ENCODE assay signal across 34 cellular contexts in genomic region chr12:10381912-10382628, GRCh38. TPM values are rescaled to one million over a fixed set of nuclear protein-coding genes. Genes with fewer than 3 reads are reported as not detected.
A peak's percentile ranks its signal among the peaks of the same experiment; 100 is the strongest.
DNase-seq lines count a peak whose midpoint lies in the region; ATAC-seq, FAIRE-seq and TF ChIP-seq lines count a peak whose summit lies in the region.
"Had no signal": no experiment of that assay in that cellular context is flagged by ENCODE, and none has a peak within 500 bp of the region (broad histone marks: within the 10 kb centered on the region; RNA-seq: fewer than 3 reads in every experiment).

No MANE protein-coding gene starts in this region.

- CTCF ChIA-PET in activated CD8-positive, alpha-beta memory T cell treated with anti-CD3 and anti-CD28 coated beads, Interleukin-2, amount 10 ng/mL, durations not matched to agents 7 days and 5 days (lab: Charles Lee): interaction anchor here (1.3 to 2.6 kb wide), 3 partner anchors 10 to 71 kb away, joined by 3 to 8 read pairs (median 7); no protein-coding TSS in a partner anchor
- CTCF ChIA-PET in activated CD8-positive, alpha-beta T cell treated with anti-CD3 and anti-CD28 coated beads for 36 hours (lab: Charles Lee): interaction anchor here (1.1 to 1.9 kb wide), 2 partner anchors 16 to 179 kb away, joined by 4 to 5 read pairs; no protein-coding TSS in a partner anchor

- H3K4me3 Mint-ChIP-seq in activated CD8-positive, alpha-beta memory T cell treated with anti-CD3 and anti-CD28 coated beads, Interleukin-2, amount 10 ng/mL, durations not matched to agents 7 days and 5 days: peak overlapping the region; percentile 91
- H3K4me3 Mint-ChIP-seq in activated CD8-positive, alpha-beta T cell treated with anti-CD3 and anti-CD28 coated beads for 36 hours: peak overlapping the region; percentile 90
- H3K4me3 Mint-ChIP-seq: brain, nephron progenitor cell had no signal

- intact Hi-C loops in activated CD8-positive, alpha-beta T cell treated with anti-CD3 and anti-CD28 coated beads for 36 hours (cut with micrococcal nuclease): loop anchor here (10.0 kb wide), 1 partner anchor 707 kb away; no protein-coding TSS in a partner anchor
- intact Hi-C loops in kidney (cut with DNase I): no loop called here

- no peak overlapping the region for H3K4me3 ChIP-seq in kidney (ENCODE audit: low read length in 2 of 2)
- H3K4me3 ChIP-seq: ovary, tibial nerve had no signal

- no peak for FAIRE-seq in kidney (lab: Jason Lieb, UNC)
- FAIRE-seq: frontal cortex had no signal

- H3K9me3 ChIP-seq in kidney (ENCODE audit: control insufficient read depth in 1 of 2, low read length in 2 of 2): no peaks in the 10 kb centered on the region
- H3K9me3 ChIP-seq: ovary, Peyer's patch had no signal

- no peaks in the 10 kb centered on the region for H3K4me1 ChIP-seq in kidney (ENCODE audit: control insufficient read depth in 1 of 2, insufficient read depth in 1 of 2, low read depth in 1 of 2, low read length in 2 of 2)
- H3K4me1 ChIP-seq: heart right ventricle, Peyer's patch, tibial nerve had no signal

- POLR2A ChIA-PET in activated CD8-positive, alpha-beta T cell treated with anti-CD3 and anti-CD28 coated beads for 36 hours (lab: Charles Lee): interaction anchor here (0.9 to 1.9 kb wide), 6 partner anchors 13 to 625 kb away, joined by 3 to 10 read pairs (median 3); no protein-coding TSS in a partner anchor

- H3K27me3 Mint-ChIP-seq in activated CD8-positive, alpha-beta memory T cell treated with anti-CD3 and anti-CD28 coated beads, Interleukin-2, amount 10 ng/mL, durations not matched to agents 7 days and 5 days: no peaks in the 10 kb centered on the region
- H3K27me3 Mint-ChIP-seq in activated CD8-positive, alpha-beta T cell treated with anti-CD3 and anti-CD28 coated beads for 36 hours: no peaks in the 10 kb centered on the region

- H3K9ac ChIP-seq in kidney (ENCODE audit: low read length in 2 of 2): no peak overlapping the region

- no peaks in the 10 kb centered on the region for H3K36me3 ChIP-seq in kidney (ENCODE audit: control insufficient read depth in 1 of 2, insufficient read depth in 2 of 2, low read length in 2 of 2)
- H3K36me3 ChIP-seq: heart right ventricle, ovary, Peyer's patch had no signal

- peak; percentile 61 for DNase-seq in activated CD8-positive, alpha-beta memory T cell treated with anti-CD3 and anti-CD28 coated beads, Interleukin-2, amount 10 ng/mL, durations not matched to agents 7 days and 5 days
- no peak for DNase-seq in activated CD8-positive, alpha-beta memory T cell treated with anti-CD3 and anti-CD28 coated beads for 24 hours
- no peak for DNase-seq in activated CD8-positive, alpha-beta T cell treated with anti-CD3 and anti-CD28 coated beads for 36 hours
- peak; percentile 35 for DNase-seq in kidney
- peak; percentile 46 for DNase-seq in stimulated activated CD8-positive, alpha-beta memory T cell treated with anti-CD3 and anti-CD28 coated beads, Interleukin-4, amount 100 ng/mL, for 48 hours
- no peak for DNase-seq in NCI-H128 (lab: John Stamatoyannopoulos, UW; ENCODE audit: unreplicated experiment)
- no peak for DNase-seq in Kasumi-1 (lab: John Stamatoyannopoulos, UW)
- DNase-seq: activated CD4-positive, alpha-beta T cell treated with anti-CD3 and anti-CD28 coated beads, Interleukin-2, amount 50 U/mL, for 48 hours; activated CD4-positive, CD25-positive, alpha-beta regulatory T cell treated with anti-CD3 and anti-CD28 coated beads, Interleukin-2, amount 50 U/mL, for 72 hours; C1 segment of cervical spinal cord; DMS79 treated with DMSO at 0.1 percent for 48 hours; GF-D8; HCEC 1CT; heart right ventricle; Karpas-422; midbrain; MV-4-11; NCI-H146; NCI-H2107; NCI-H446; NCI-H748 treated with DMSO at 0.1 percent for 48 hours; nephron progenitor cell; ovary; Peyer's patch; SHP77; T-helper 2 cell had no signal

- H3K27ac Mint-ChIP-seq in activated CD8-positive, alpha-beta memory T cell treated with anti-CD3 and anti-CD28 coated beads, Interleukin-2, amount 10 ng/mL, durations not matched to agents 7 days and 5 days: peak overlapping the region; percentile 96
- peak overlapping the region; percentile 92 for H3K27ac Mint-ChIP-seq in activated CD8-positive, alpha-beta T cell treated with anti-CD3 and anti-CD28 coated beads for 36 hours
- H3K27ac Mint-ChIP-seq: brain, nephron progenitor cell had no signal

- H3K27ac ChIP-seq in kidney (ENCODE audit: low read depth in 2 of 2, low read length in 2 of 2): no peak overlapping the region
- H3K27ac ChIP-seq: 22Rv1, ovary, Peyer's patch, tibial nerve had no signal

- ATAC-seq in activated CD8-positive, alpha-beta memory T cell treated with anti-CD3 and anti-CD28 coated beads, Interleukin-2, amount 10 ng/mL, durations not matched to agents 7 days and 5 days: peak; percentile 28
- ATAC-seq in activated CD8-positive, alpha-beta T cell treated with anti-CD3 and anti-CD28 coated beads for 36 hours: peak; percentile 13
- no peak for ATAC-seq in GM18520 (IDR thresholded peaks at IDR 0.05; ENCODE audit: unreplicated experiment)
- ATAC-seq: heart right ventricle had no signal

- no peak for TF ChIP-seq CTCF in activated CD8-positive, alpha-beta T cell treated with anti-CD3 and anti-CD28 coated beads for 36 hours (IDR thresholded peaks at IDR 0.05)
- TF ChIP-seq CTCF in kidney (IDR thresholded peaks at IDR 0.05; ENCODE audit: borderline replicate concordance, extremely low read depth, insufficient read depth): no peak

- peaks cover 78% of the 10 kb centered on the region for H3K4me1 Mint-ChIP-seq in activated CD8-positive, alpha-beta memory T cell treated with anti-CD3 and anti-CD28 coated beads, Interleukin-2, amount 10 ng/mL, durations not matched to agents 7 days and 5 days
- peaks cover 63% of the 10 kb centered on the region for H3K4me1 Mint-ChIP-seq in activated CD8-positive, alpha-beta T cell treated with anti-CD3 and anti-CD28 coated beads for 36 hours (ENCODE audit: low read depth)
- H3K4me1 Mint-ChIP-seq: brain, nephron progenitor cell had no signal

- no peaks in the 10 kb centered on the region for H3K9me3 Mint-ChIP-seq in activated CD8-positive, alpha-beta memory T cell treated with anti-CD3 and anti-CD28 coated beads, Interleukin-2, amount 10 ng/mL, durations not matched to agents 7 days and 5 days (ENCODE audit: low read depth)
- H3K9me3 Mint-ChIP-seq in activated CD8-positive, alpha-beta T cell treated with anti-CD3 and anti-CD28 coated beads for 36 hours: peaks cover 6% of the 10 kb centered on the region

- peaks cover 87% of the 10 kb centered on the region for H3K36me3 Mint-ChIP-seq in activated CD8-positive, alpha-beta memory T cell treated with anti-CD3 and anti-CD28 coated beads, Interleukin-2, amount 10 ng/mL, durations not matched to agents 7 days and 5 days
- H3K36me3 Mint-ChIP-seq in activated CD8-positive, alpha-beta T cell treated with anti-CD3 and anti-CD28 coated beads for 36 hours (ENCODE audit: low read depth): peaks cover 87% of the 10 kb centered on the region
- H3K36me3 Mint-ChIP-seq: brain had no signal

RNA-seq across cellular contexts. Expression of gene KLRK1, which starts 7.8 kb away (rescaled TPM):
- 100 to 1,000 TPM; 135 to 195 TPM for total RNA-seq in activated CD8-positive, alpha-beta memory T cell treated with anti-CD3 and anti-CD28 coated beads, Interleukin-2, amount 10 ng/mL, durations not matched to agents 7 days and 5 days
- 100 to 1,000 TPM; 111 to 112 TPM for total RNA-seq in activated CD8-positive, alpha-beta T cell treated with anti-CD3 and anti-CD28 coated beads for 36 hours
- 5.2 TPM for total RNA-seq in kidney
- 0.75 TPM for polyA plus RNA-seq in kidney (ENCODE audit: insufficient read depth, low read depth, low replicate concordance)
- total RNA-seq: dermis microvascular lymphatic vessel endothelial cell, kidney epithelial cell, renal cortical epithelial cell had no signal

RNA-seq across cellular contexts. Expression of gene KLRC4, which starts 27.5 kb away (rescaled TPM):
- total RNA-seq in activated CD8-positive, alpha-beta memory T cell treated with anti-CD3 and anti-CD28 coated beads, Interleukin-2, amount 10 ng/mL, durations not matched to agents 7 days and 5 days: 10 to 100 TPM; 29.2 to 33.7 TPM
- 1 to 10 TPM; 2.9 to 3.7 TPM for total RNA-seq in activated CD8-positive, alpha-beta T cell treated with anti-CD3 and anti-CD28 coated beads for 36 hours
- 1.4 TPM for total RNA-seq in kidney
- not detected for polyA plus RNA-seq in kidney (ENCODE audit: insufficient read depth, low read depth, low replicate concordance)
- total RNA-seq: dermis microvascular lymphatic vessel endothelial cell, frontal cortex, kidney epithelial cell, renal cortical epithelial cell, tibial nerve had no signal
- polyA plus RNA-seq: heart right ventricle had no signal

RNA-seq across cellular contexts. Expression of gene KLRC3, which starts 38.3 kb away (rescaled TPM):
- 1 to 10 TPM; 6.2 to 9.9 TPM for total RNA-seq in activated CD8-positive, alpha-beta memory T cell treated with anti-CD3 and anti-CD28 coated beads, Interleukin-2, amount 10 ng/mL, durations not matched to agents 7 days and 5 days
- total RNA-seq in activated CD8-positive, alpha-beta T cell treated with anti-CD3 and anti-CD28 coated beads for 36 hours: 1 to 10 TPM; 2.0 to 2.8 TPM
- 0.72 TPM for total RNA-seq in kidney
- polyA plus RNA-seq in kidney (ENCODE audit: insufficient read depth, low read depth, low replicate concordance): not detected
- total RNA-seq: dermis microvascular lymphatic vessel endothelial cell, kidney epithelial cell, renal cortical epithelial cell, tibial nerve had no signal

RNA-seq across cellular contexts. Expression of gene KLRC2, which starts 53.7 kb away (rescaled TPM):
- 10 to 100 TPM in 1 of 2 experiments, 1 to 10 TPM in 1; 6.8 to 23.4 TPM for total RNA-seq in activated CD8-positive, alpha-beta memory T cell treated with anti-CD3 and anti-CD28 coated beads, Interleukin-2, amount 10 ng/mL, durations not matched to agents 7 days and 5 days
- total RNA-seq in activated CD8-positive, alpha-beta T cell treated with anti-CD3 and anti-CD28 coated beads for 36 hours: 1 to 10 TPM; 2.5 to 2.6 TPM
- 0.50 TPM for total RNA-seq in kidney
- not detected for polyA plus RNA-seq in kidney (ENCODE audit: insufficient read depth, low read depth, low replicate concordance)
- total RNA-seq: dermis microvascular lymphatic vessel endothelial cell, kidney epithelial cell, renal cortical epithelial cell, tibial nerve had no signal

Comparison
In these comparisons a context has a peak if more than half of its experiments do, and no peak if none do; other contexts are left out.
1. DNase-seq: peak in activated CD8-positive, alpha-beta memory T cell treated with anti-CD3 and anti-CD28 coated beads, Interleukin-2, amount 10 ng/mL, durations not matched to agents 7 days and 5 days (single experiment), kidney (single experiment) and stimulated activated CD8-positive, alpha-beta memory T cell treated with anti-CD3 and anti-CD28 coated beads, Interleukin-4, amount 100 ng/mL, for 48 hours (single experiment); none in activated CD8-positive, alpha-beta memory T cell treated with anti-CD3 and anti-CD28 coated beads for 24 hours (single experiment), activated CD8-positive, alpha-beta T cell treated with anti-CD3 and anti-CD28 coated beads for 36 hours (single experiment), NCI-H128 (single experiment) and Kasumi-1 (0 of 2).
2. RNA of gene KLRK1, which starts 7.8 kb away (total RNA-seq): 135 to 195 TPM in activated CD8-positive, alpha-beta memory T cell treated with anti-CD3 and anti-CD28 coated beads, Interleukin-2, amount 10 ng/mL, durations not matched to agents 7 days and 5 days and 111 to 112 TPM in activated CD8-positive, alpha-beta T cell treated with anti-CD3 and anti-CD28 coated beads for 36 hours; 5.2 TPM in kidney (single experiment); every median in the first group is over 10 times any median in the second.
3. RNA of gene KLRC4, which starts 27.5 kb away (total RNA-seq): 29.2 to 33.7 TPM in activated CD8-positive, alpha-beta memory T cell treated with anti-CD3 and anti-CD28 coated beads, Interleukin-2, amount 10 ng/mL, durations not matched to agents 7 days and 5 days; 2.9 to 3.7 TPM in activated CD8-positive, alpha-beta T cell treated with anti-CD3 and anti-CD28 coated beads for 36 hours and 1.4 TPM in kidney (single experiment); every median in the first group is over 4 times any median in the second.